Comparison of ENCODE assay signal across 8 cellular contexts in the genomic region with DNA sequence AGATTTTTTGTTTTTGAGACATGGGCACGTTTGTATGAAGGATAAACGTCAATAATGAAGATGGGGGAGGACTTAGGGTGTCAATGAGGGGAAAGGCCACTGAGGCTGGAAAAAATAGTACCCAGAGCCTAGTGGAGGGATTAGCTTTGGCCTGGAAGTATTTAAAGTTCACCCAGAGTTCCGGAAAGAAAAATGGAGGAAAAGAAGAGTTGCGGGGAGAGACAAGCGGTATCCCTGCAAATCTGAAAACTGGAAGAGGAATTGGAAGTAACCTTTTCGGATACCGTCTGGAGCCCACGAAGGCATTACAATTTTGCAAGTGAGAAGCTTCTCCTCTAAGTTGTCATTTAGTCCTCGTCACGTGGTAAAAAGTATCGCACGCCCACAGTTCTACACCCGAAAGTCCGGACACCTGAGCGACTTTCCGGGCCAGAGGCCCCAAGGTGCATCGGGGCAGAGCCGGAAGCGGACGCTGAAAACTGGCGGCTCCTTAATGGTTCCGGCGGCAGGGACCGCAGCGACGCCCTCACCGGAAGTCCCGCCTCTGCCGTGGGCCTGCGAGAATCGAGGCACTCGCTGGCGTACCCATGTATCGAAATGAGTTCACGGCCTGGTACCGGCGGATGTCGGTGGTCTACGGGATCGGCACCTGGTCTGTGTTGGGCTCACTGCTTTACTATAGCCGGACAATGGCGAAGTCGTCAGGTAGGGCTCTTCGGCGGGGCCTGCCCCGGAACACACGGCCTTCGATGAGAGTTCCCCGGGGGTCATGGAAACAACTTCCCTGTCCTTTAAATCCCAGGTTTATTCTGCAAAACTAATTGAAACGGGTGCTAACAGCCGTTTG. TPM values are rescaled to one million over a fixed set of nuclear protein-coding genes. Genes with fewer than 3 reads are reported as not detected.
DNase-seq lines count a peak whose midpoint lies in the region; ATAC-seq, FAIRE-seq and TF ChIP-seq lines count a peak whose summit lies in the region.

A gene with protein sequence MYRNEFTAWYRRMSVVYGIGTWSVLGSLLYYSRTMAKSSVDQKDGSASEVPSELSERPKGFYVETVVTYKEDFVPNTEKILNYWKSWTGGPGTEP (plus strand): TSS at position 541 of the 847 bp plus-strand sequence. CDS start 47 bp downstream, at position 588.

- intact Hi-C loops in kidney (cut with DNase I) = no loop called here

- ATAC-seq in GM19043 (IDR thresholded peaks at IDR 0.05; ENCODE audit: low read depth, unreplicated experiment) (peak; percentile 100), HG03378 (IDR thresholded peaks at IDR 0.05; ENCODE audit: unreplicated experiment) (peak; percentile 95)

- DNase-seq in AG10803 (ENCODE audit: low read depth) = peak; percentile 85
- DNase-seq in NCI-H460 (ENCODE audit: extremely low read depth, low read depth) = peak; percentile 83
- peak; percentile 95 for DNase-seq in activated CD4-positive, CD25-positive, alpha-beta regulatory T cell treated with anti-CD3 and anti-CD28 coated beads, Interleukin-2, amount 50 U/mL, for 72 hours
- DNase-seq in cerebellum (ENCODE audit: low spot score) = peak; percentile 94
- peak; percentile 98 for DNase-seq in kidney
- peak; percentile 96 for DNase-seq in stimulated activated CD4-positive, alpha-beta T cell treated with anti-CD3 and anti-CD28 coated beads, Interleukin-15, amount 100 ng/mL, for 24 hours

- H3K9ac ChIP-seq in kidney (ENCODE audit: low read length in 2 of 2) = peak within 1 kb of the TSS; percentile 95 to 96

- no peaks in the 10 kb centered on the region for H3K4me1 ChIP-seq in kidney (ENCODE audit: control insufficient read depth in 1 of 2, insufficient read depth in 1 of 2, low read depth in 1 of 2, low read length in 2 of 2)

- H3K4me3 ChIP-seq in AG10803 (ENCODE audit: low read length) (peak within 1 kb of the TSS; percentile 65), kidney (ENCODE audit: low read length in 2 of 2) (peak within 1 kb of the TSS; percentile 98 to 99)

- TF ChIP-seq CTCF in AG10803 (conservative IDR thresholded peaks at IDR 0.05; ENCODE audit: low read length) = no peak
- no peak for TF ChIP-seq CTCF in kidney (IDR thresholded peaks at IDR 0.05; ENCODE audit: borderline replicate concordance, extremely low read depth, insufficient read depth)

- no peak for FAIRE-seq in kidney (lab: Jason Lieb, UNC)

- H3K36me3 ChIP-seq in kidney (ENCODE audit: control insufficient read depth in 1 of 2, insufficient read depth in 2 of 2, low read length in 2 of 2) = peaks cover 4 to 8% of the 10 kb centered on the region in 2 donors

- no peaks in the 10 kb centered on the region for H3K9me3 ChIP-seq in kidney (ENCODE audit: control insufficient read depth in 1 of 2, low read length in 2 of 2)

- peak within 1 kb of the TSS; percentile 73 to 76 for H3K27ac ChIP-seq in kidney (ENCODE audit: low read depth in 2 of 2, low read length in 2 of 2)

RNA-seq across cellular contexts. Expression of the gene that starts here (rescaled TPM):
- total RNA-seq in NCI-H460 (2014; rRNA removed; shearing (Covaris generic)) = 163 and 170 TPM in 2 replicates
- polyA plus RNA-seq in NCI-H460 (2014; cell fraction: nucleus; rRNA removed) = 127 and 136 TPM in 2 replicates
- total RNA-seq in cerebellum (49.7 TPM), kidney (60.1 TPM)
- 207 TPM for polyA plus RNA-seq in kidney (ENCODE audit: insufficient read depth, low read depth, low replicate concordance)

Comparison
In these comparisons a context has a peak if more than half of its experiments do, and no peak if none do; other contexts are left out.
1. Peak in every context shown above with its lines: DNase-seq, ATAC-seq, H3K4me3 ChIP-seq and H3K27ac ChIP-seq.